Comparison of ENCODE assay signal across 14 cellular contexts in genomic region chr5:168282120-168282519, GRCh38. TPM values are rescaled to one million over a fixed set of nuclear protein-coding genes. Genes with fewer than 3 reads are reported as not detected.
DNase-seq lines count a peak whose midpoint lies in the region; ATAC-seq and TF ChIP-seq lines count a peak whose summit lies in the region.
"Had no signal": no experiment of that assay in that cellular context is flagged by ENCODE, and none has a peak within 500 bp of the region (broad histone marks: within the 10 kb centered on the region; RNA-seq: fewer than 3 reads in every experiment).

No MANE protein-coding gene starts in this region.

- H3K36me3 Mint-ChIP-seq in effector memory CD8-positive, alpha-beta T cell (ENCODE audit: insufficient read depth) = no peaks in the 10 kb centered on the region

- H3K27ac ChIP-seq in osteoblast (ENCODE audit: low read depth, low read length) = no peak overlapping the region
- H3K27ac ChIP-seq: stomach had no signal

- no peaks in the 10 kb centered on the region for H4K20me1 ChIP-seq in osteoblast (ENCODE audit: insufficient read depth, low read length)

- H3K9me3 ChIP-seq in osteoblast (ENCODE audit: low read depth, low read length) = peaks cover 4% of the 10 kb centered on the region

- no peak overlapping the region for H3K27ac Mint-ChIP-seq in effector memory CD8-positive, alpha-beta T cell
- H3K27ac Mint-ChIP-seq: activated CD4-positive, alpha-beta memory T cell treated with anti-CD3 and anti-CD28 coated beads, Interleukin-2, amount 10 ng/mL, durations not matched to agents 7 days and 5 days; natural killer cell treated with Interleukin-12 subunit alpha and Interleukin-12 subunit beta and Interleukin-15 and Interleukin-18, amount 100 ng/mL, for 72 hours; T-helper 1 cell treated with Interleukin-12 subunit alpha and Interleukin-12 subunit beta and Interleukin-4 antibody, amounts not matched to agents 30 μg/mL and 1 μg/mL, for 36 hours had no signal

- no peak for TF ChIP-seq CTCF in osteoblast (IDR thresholded peaks at IDR 0.05; ENCODE audit: extremely low read depth, low read depth, low read length)

- no peak overlapping the region for H3K4me3 ChIP-seq in osteoblast (ENCODE audit: insufficient read depth, low read length)
- H3K4me3 ChIP-seq: stomach had no signal

- peaks cover 6 to 8% of the 10 kb centered on the region in 2 donors for H3K9me3 Mint-ChIP-seq in effector memory CD8-positive, alpha-beta T cell

- peaks cover 6% of the 10 kb centered on the region for H3K27me3 ChIP-seq in osteoblast (ENCODE audit: insufficient read depth, low read length)
- H3K27me3 ChIP-seq: stomach had no signal

- ATAC-seq in effector memory CD8-positive, alpha-beta T cell (replicated peaks) = no peak
- no peak for ATAC-seq in GM21447 (IDR thresholded peaks at IDR 0.05; ENCODE audit: unreplicated experiment)

- peaks cover 24 to 39% of the 10 kb centered on the region in 2 donors for H3K27me3 Mint-ChIP-seq in effector memory CD8-positive, alpha-beta T cell

- peak; percentile 81 for DNase-seq in GM03348 (ENCODE audit: low spot score)
- DNase-seq in NOMO-1 (lab: John Stamatoyannopoulos, UW; ENCODE audit: unreplicated experiment in 2 of 2) = peak; percentile 18 to 40
- peak; percentile 44 for DNase-seq in fibroblast of gingiva (ENCODE audit: low read depth)
- DNase-seq in osteoblast (ENCODE audit: insufficient read length, low spot score, missing footprints) = no peak
- no peak for DNase-seq in Ammon's horn (ENCODE audit: low spot score)
- DNase-seq in activated CD8-positive, alpha-beta memory T cell treated with anti-CD3 and anti-CD28 coated beads, Interleukin-2, amount 50 U/mL, for 4 hours = no peak
- DNase-seq in effector memory CD8-positive, alpha-beta T cell = no peak
- DNase-seq: activated CD4-positive, alpha-beta memory T cell treated with anti-CD3 and anti-CD28 coated beads, Interleukin-2, amount 10 ng/mL, durations not matched to agents 7 days and 5 days; activated naive CD4-positive, alpha-beta T cell treated with anti-CD3 and anti-CD28 coated beads, Interleukin-2, amount 50 U/mL, for 16 hours; DMS79; stomach had no signal

- H3K79me2 ChIP-seq in osteoblast (ENCODE audit: insufficient read depth, low read length) = no peaks in the 10 kb centered on the region

- H2AFZ ChIP-seq in osteoblast (ENCODE audit: low read length) = peak overlapping the region; percentile 35

- no peak overlapping the region for H3K4me3 Mint-ChIP-seq in effector memory CD8-positive, alpha-beta T cell
- H3K4me3 Mint-ChIP-seq: activated CD4-positive, alpha-beta memory T cell treated with anti-CD3 and anti-CD28 coated beads, Interleukin-2, amount 10 ng/mL, durations not matched to agents 7 days and 5 days; natural killer cell treated with Interleukin-12 subunit alpha and Interleukin-12 subunit beta and Interleukin-15 and Interleukin-18, amount 100 ng/mL, for 72 hours; T-helper 1 cell treated with Interleukin-12 subunit alpha and Interleukin-12 subunit beta and Interleukin-4 antibody, amounts not matched to agents 30 μg/mL and 1 μg/mL, for 36 hours had no signal

- no peak overlapping the region for H3K4me2 ChIP-seq in osteoblast (ENCODE audit: insufficient read depth, low read length)

- peaks cover 5% of the 10 kb centered on the region for H3K4me1 ChIP-seq in osteoblast (ENCODE audit: insufficient read depth, low read length)
- H3K4me1 ChIP-seq: stomach had no signal

- no peaks in the 10 kb centered on the region for H3K4me1 Mint-ChIP-seq in effector memory CD8-positive, alpha-beta T cell (ENCODE audit: low read depth in 2 of 2)
- H3K4me1 Mint-ChIP-seq: activated CD4-positive, alpha-beta memory T cell treated with anti-CD3 and anti-CD28 coated beads, Interleukin-2, amount 10 ng/mL, durations not matched to agents 7 days and 5 days had no signal

- no peaks in the 10 kb centered on the region for H3K36me3 ChIP-seq in osteoblast (ENCODE audit: insufficient read depth, low read length)
- H3K36me3 ChIP-seq: stomach had no signal

RNA-seq across cellular contexts. Expression of gene WWC1, which starts 9.3 kb away (rescaled TPM):
- total RNA-seq in osteoblast = 0.88 and 1.4 TPM in 2 replicates
- total RNA-seq: activated CD4-positive, alpha-beta memory T cell treated with anti-CD3 and anti-CD28 coated beads, Interleukin-2, amount 10 ng/mL, durations not matched to agents 7 days and 5 days; natural killer cell treated with Interleukin-12 subunit alpha and Interleukin-12 subunit beta and Interleukin-15 and Interleukin-18, amount 100 ng/mL, for 72 hours had no signal

Comparison
In these comparisons a context has a peak if more than half of its experiments do, and no peak if none do; other contexts are left out.
1. DNase-seq: peak in GM03348 (single experiment), NOMO-1 (2 of 2) and fibroblast of gingiva (single experiment); none in osteoblast (single experiment), Ammon's horn (single experiment), activated CD8-positive, alpha-beta memory T cell treated with anti-CD3 and anti-CD28 coated beads, Interleukin-2, amount 50 U/mL, for 4 hours (single experiment) and effector memory CD8-positive, alpha-beta T cell (0 of 3).